1 cellular context compared by ENCODE assay signal in genomic region chr6:27503436-27504030, GRCh38.
TF ChIP-seq lines count a peak whose summit lies in the region.

No MANE protein-coding gene starts in this region.

TF ChIP-seq in HepG2, 621 proteins besides CTCF, POLR2A, EP300 and RAD21 (continued from another document and continues in another):
- no peak for TF ChIP-seq ZNF362 (CRISPR knock-in tag; IDR thresholded peaks at IDR 0.05; ENCODE audit: borderline replicate concordance)
- no peak for TF ChIP-seq CSRNP2 (CRISPR knock-in tag; conservative IDR thresholded peaks at IDR 0.05; ENCODE audit: low read depth)
- no peak for TF ChIP-seq NFRKB (IDR thresholded peaks at IDR 0.05)
- 0 out of 2 replicates have a peak, but pooled peaks have one; percentile 35 for TF ChIP-seq SALL2 (CRISPR knock-in tag; IDR thresholded peaks at IDR 0.05)
- TF ChIP-seq ZBTB20 (CRISPR knock-in tag; IDR thresholded peaks at IDR 0.05; ENCODE audit: borderline replicate concordance, low read depth), result no peak
- TF ChIP-seq E2F2 (CRISPR knock-in tag; IDR thresholded peaks at IDR 0.05; ENCODE audit: borderline replicate concordance), result no peak; the same call in 1 of the 2 replicates
- no peak for TF ChIP-seq HHEX (CRISPR knock-in tag; IDR thresholded peaks at IDR 0.05)
- TF ChIP-seq ZBTB44 (CRISPR knock-in tag; IDR thresholded peaks at IDR 0.05), result no peak
- TF ChIP-seq HNRNPLL (IDR thresholded peaks at IDR 0.05; ENCODE audit: low read depth, low read length, poor library complexity, severe bottlenecking), result no peak
- no peak for TF ChIP-seq ESRRA (CRISPR knock-in tag; IDR thresholded peaks at IDR 0.05; ENCODE audit: low read depth)
- peak; percentile 40; the same call in 1 of the 2 replicates for TF ChIP-seq ZNF629 (CRISPR knock-in tag; conservative IDR thresholded peaks at IDR 0.05)
- no peak for TF ChIP-seq ZNF609 (CRISPR knock-in tag; IDR thresholded peaks at IDR 0.05; ENCODE audit: borderline replicate concordance)
- no peak for TF ChIP-seq THAP9 (CRISPR knock-in tag; IDR thresholded peaks at IDR 0.05; ENCODE audit: borderline replicate concordance)
- peak; percentile 87; the same call in 1 of the 2 replicates for TF ChIP-seq RORA (CRISPR knock-in tag; IDR thresholded peaks at IDR 0.05)
- no peak for TF ChIP-seq CENPT (CRISPR knock-in tag; IDR thresholded peaks at IDR 0.05; ENCODE audit: low read depth)
- TF ChIP-seq ZNF12 (CRISPR knock-in tag; IDR thresholded peaks at IDR 0.05), result no peak
- TF ChIP-seq ZFYVE20 (CRISPR knock-in tag; IDR thresholded peaks at IDR 0.05; ENCODE audit: borderline replicate concordance, low read depth), result no peak
- no peak for TF ChIP-seq MYNN (CRISPR knock-in tag; IDR thresholded peaks at IDR 0.05; ENCODE audit: low read depth)
- no peak for TF ChIP-seq AGO1 (IDR thresholded peaks at IDR 0.05; ENCODE audit: low read depth, low read length, poor library complexity, severe bottlenecking)
- no peak for TF ChIP-seq ZBTB38 (CRISPR knock-in tag; IDR thresholded peaks at IDR 0.05)
- no peak for TF ChIP-seq ATRX (CRISPR knock-in tag; IDR thresholded peaks at IDR 0.05; ENCODE audit: borderline replicate concordance)
- peak; percentile 37; the same call in 1 of the 2 replicates for TF ChIP-seq CREM (IDR thresholded peaks at IDR 0.05)
- no peak for TF ChIP-seq CREM (CRISPR knock-in tag; IDR thresholded peaks at IDR 0.05)
- TF ChIP-seq ZNF274 (CRISPR knock-in tag; IDR thresholded peaks at IDR 0.05), result no peak
- no peak for TF ChIP-seq ZNF83 (CRISPR knock-in tag; IDR thresholded peaks at IDR 0.05; ENCODE audit: borderline replicate concordance)
- TF ChIP-seq ZNF407 (CRISPR knock-in tag; IDR thresholded peaks at IDR 0.05; ENCODE audit: not compliant biosample characterization), result no peak
- no peak for TF ChIP-seq MLXIP (CRISPR knock-in tag; IDR thresholded peaks at IDR 0.05; ENCODE audit: borderline replicate concordance)
- TF ChIP-seq U2AF2 (IDR thresholded peaks at IDR 0.05; ENCODE audit: low read depth, low read length), result no peak
